Comparison of ENCODE assay signal across 8 cellular contexts in the genomic region with DNA sequence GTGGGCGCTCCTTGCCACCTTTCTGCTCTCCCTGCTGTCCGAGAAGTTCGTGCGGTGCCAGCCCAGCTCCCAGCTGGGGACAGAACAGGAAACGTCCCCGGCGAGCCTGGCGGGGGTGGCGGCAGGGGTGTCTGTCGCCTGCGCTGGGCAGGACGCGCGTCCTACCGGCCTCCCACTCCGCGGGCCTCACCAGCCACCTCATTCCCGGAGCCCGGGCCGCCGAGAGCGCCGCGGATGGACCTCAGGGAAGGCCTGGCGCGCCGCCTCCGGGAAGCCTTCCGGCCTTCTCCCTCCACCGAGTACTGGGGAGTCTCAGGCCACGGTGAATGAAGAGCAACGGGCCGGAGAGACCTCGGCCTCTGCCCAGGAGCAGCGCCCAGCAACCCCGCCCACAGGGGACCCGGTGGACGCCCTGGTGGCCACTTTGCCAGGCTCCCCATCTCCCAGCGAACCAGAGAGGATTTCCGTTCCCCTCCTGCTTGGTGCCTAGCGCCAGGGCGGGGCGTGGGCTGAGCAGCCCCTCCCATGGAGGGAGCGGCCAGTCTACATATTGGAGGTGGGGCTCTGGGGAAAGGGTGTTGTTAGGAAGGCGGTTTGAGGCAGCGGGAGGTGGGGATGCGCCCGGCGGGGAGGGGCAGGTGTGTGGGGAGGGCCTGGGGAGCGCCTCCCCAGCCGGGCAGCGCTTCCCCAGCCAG. TPM values are rescaled to one million over a fixed set of nuclear protein-coding genes. Genes with fewer than 3 reads are reported as not detected.
DNase-seq lines count a peak whose midpoint lies in the region; ATAC-seq, FAIRE-seq and TF ChIP-seq lines count a peak whose summit lies in the region.

No MANE protein-coding gene starts in this region.

- H3K27me3 Mint-ChIP-seq in IgD-negative memory B cell, result peaks cover 3% of the 10 kb centered on the region
- peaks cover 34% of the 10 kb centered on the region for H3K27me3 Mint-ChIP-seq in activated naive CD4-positive, alpha-beta T cell treated with anti-CD3 and anti-CD28 coated beads, Interleukin-2, amount 10 ng/mL, durations not matched to agents 7 days and 5 days

- peaks cover 8 to 14% (median 12%) of the 10 kb centered on the region in 3 donors for H3K4me1 Mint-ChIP-seq in IgD-negative memory B cell
- peaks cover 33% of the 10 kb centered on the region for H3K4me1 Mint-ChIP-seq in activated naive CD4-positive, alpha-beta T cell treated with anti-CD3 and anti-CD28 coated beads, Interleukin-2, amount 10 ng/mL, durations not matched to agents 7 days and 5 days

- WGBS in thyroid gland, 2 donors, result 0 to 21% methylated on average over 3 to 7 of the region's 52 CpGs

- peak overlapping the region in 2 of 3 donors; percentile 15 to 56 for H3K4me3 ChIP-seq in thyroid gland (replicated peaks in 1 of 3)

- H3K36me3 ChIP-seq in thyroid gland, result no peaks in the 10 kb centered on the region

- DNase-seq in D721Med (ENCODE audit: insufficient read length, low spot score) (peak; percentile 71), SIG-M5 (lab: John Stamatoyannopoulos, UW) (peak; percentile 46), germinal center (ENCODE audit: low spot score) (peak; percentile 86), omental fat pad (ENCODE audit: low spot score) (no peak), thyroid gland (peak; percentile 86 to 89)
- DNase-seq in activated naive CD4-positive, alpha-beta T cell treated with anti-CD3 and anti-CD28 coated beads, Interleukin-2, amount 10 ng/mL, durations not matched to agents 7 days and 5 days, result peak; percentile 95

- peak in 1 of 2 donors; percentile 51 for TF ChIP-seq POLR2A in thyroid gland (IDR thresholded peaks at IDR 0.05)

- no peaks in the 10 kb centered on the region for H3K36me3 Mint-ChIP-seq in IgD-negative memory B cell
- no peaks in the 10 kb centered on the region for H3K36me3 Mint-ChIP-seq in activated naive CD4-positive, alpha-beta T cell treated with anti-CD3 and anti-CD28 coated beads, Interleukin-2, amount 10 ng/mL, durations not matched to agents 7 days and 5 days

- H3K27ac Mint-ChIP-seq in IgD-negative memory B cell, result peak overlapping the region; percentile 98 to 99 (median 99)
- peak overlapping the region; percentile 97 for H3K27ac Mint-ChIP-seq in activated naive CD4-positive, alpha-beta T cell treated with anti-CD3 and anti-CD28 coated beads, Interleukin-2, amount 10 ng/mL, durations not matched to agents 7 days and 5 days

- peak overlapping the region; percentile 88 to 98 (median 94) for H3K4me3 Mint-ChIP-seq in IgD-negative memory B cell
- peak overlapping the region; percentile 95 for H3K4me3 Mint-ChIP-seq in activated naive CD4-positive, alpha-beta T cell treated with anti-CD3 and anti-CD28 coated beads, Interleukin-2, amount 10 ng/mL, durations not matched to agents 7 days and 5 days

- TF ChIP-seq CTCF in D721Med (IDR thresholded peaks at IDR 0.05; ENCODE audit: insufficient read depth, missing control alignments) (no peak), omental fat pad (IDR thresholded peaks at IDR 0.05) (no peak), thyroid gland (IDR thresholded peaks at IDR 0.05) (peak in 3 of 6 experiments; percentile 19 to 29 (median 20))

- ATAC-seq in GM21526 (IDR thresholded peaks at IDR 0.05; ENCODE audit: low FRiP score, unreplicated experiment) (peak; percentile 22), omental fat pad (ENCODE audit: low FRiP score) (peak; percentile 65)

- no peaks in the 10 kb centered on the region for H3K27me3 ChIP-seq in thyroid gland

- H3K9me3 ChIP-seq in thyroid gland, result no peaks in the 10 kb centered on the region

- no peak for FAIRE-seq in D721Med (lab: Jason Lieb, UNC)

- intact Hi-C loops in thyroid gland (cut with DNase I), result loop anchor here (2.0 to 10.0 kb wide), 3 partner anchors 41 to 342 kb away; partner anchors contain the start of gene PRXL2B

- H3K4me1 ChIP-seq in thyroid gland, result peaks cover 27 to 53% of the 10 kb centered on the region in 2 donors

- H3K9me3 Mint-ChIP-seq in IgD-negative memory B cell, result no peaks in the 10 kb centered on the region
- no peaks in the 10 kb centered on the region for H3K9me3 Mint-ChIP-seq in activated naive CD4-positive, alpha-beta T cell treated with anti-CD3 and anti-CD28 coated beads, Interleukin-2, amount 10 ng/mL, durations not matched to agents 7 days and 5 days

- H3K27ac ChIP-seq in thyroid gland, result peak overlapping the region; percentile 91 to 99 (median 95)

- CTCF ChIA-PET in activated naive CD4-positive, alpha-beta T cell treated with anti-CD3 and anti-CD28 coated beads, Interleukin-2, amount 10 ng/mL, durations not matched to agents 7 days and 5 days (lab: Charles Lee), result interaction anchor here (0.7 to 3.1 kb wide), 12 partner anchors 9 to 352 kb away, joined by 3 to 16 read pairs (median 6); partner anchors contain the start of genes FAAP20 and TNFRSF14

RNA-seq across cellular contexts. Expression of gene TNFRSF14, which starts 9.5 kb away (rescaled TPM):
- polyA plus RNA-seq in IgD-negative memory B cell, result 63.3 TPM
- total RNA-seq in omental fat pad, result 100 to 1,000 TPM in 1 of 4 donors, 10 to 100 TPM in 3; 26.6 to 108 (median 41.5) TPM
- total RNA-seq in thyroid gland, result 10 to 100 TPM; 36.3 to 47.5 (median 46.7) TPM

RNA-seq across cellular contexts. Expression of gene HES5, which starts 16.6 kb away (rescaled TPM):
- not detected for polyA plus RNA-seq in IgD-negative memory B cell
- total RNA-seq in omental fat pad, result not detected
- not detected for total RNA-seq in thyroid gland

RNA-seq across cellular contexts. Expression of gene PANK4, which starts 20.3 kb away (rescaled TPM):
- 19.4 TPM for polyA plus RNA-seq in IgD-negative memory B cell
- total RNA-seq in omental fat pad, result 10 to 100 TPM; 15.1 to 38.1 (median 27.4) TPM
- 10 to 100 TPM; 29.3 to 39.9 (median 38.0) TPM for total RNA-seq in thyroid gland

RNA-seq across cellular contexts. Expression of gene PRXL2B, which starts 39.9 kb away (rescaled TPM):
- polyA plus RNA-seq in IgD-negative memory B cell, result 20.3 TPM
- total RNA-seq in omental fat pad, result 10 to 100 TPM in 2 of 4 donors, 1 to 10 TPM in 2; 7.1 to 19.2 (median 8.8) TPM
- 10 to 100 TPM; 14.6 to 24.7 (median 18.0) TPM for total RNA-seq in thyroid gland
